Comparison of ENCODE assay signal across 30 cellular contexts in genomic region chr10:118407026-118407425, GRCh38.
"Had no signal": no experiment of that assay in that cellular context is flagged by ENCODE, and none has a peak within 500 bp of the region (broad histone marks: within the 10 kb centered on the region; RNA-seq: fewer than 3 reads in every experiment).

No MANE protein-coding gene starts in this region.

- H2AFZ ChIP-seq: PC-9 had no signal

- H3K27ac ChIP-seq: ascending aorta, PC-9, RWPE1 had no signal

- H3K9me3 ChIP-seq: ascending aorta, MG63 had no signal

- DNase-seq: activated CD4-positive, alpha-beta T cell treated with anti-CD3 and anti-CD28 coated beads, Interleukin-2, amount 10 ng/mL, durations not matched to agents 7 days and 5 days; activated CD4-positive, alpha-beta T cell treated with anti-CD3 and anti-CD28 coated beads, Interleukin-2, amount 50 U/mL, for 48 hours; activated CD8-positive, alpha-beta T cell treated with anti-CD3 and anti-CD28 coated beads, Interleukin-2, amount 10 ng/mL, durations not matched to agents 7 days and 5 days; activated gamma-delta T cell; activated naive CD4-positive, alpha-beta T cell treated with Interleukin-2 at 50 U/mL for 16 hours; activated naive CD8-positive, alpha-beta T cell treated with anti-CD3 and anti-CD28 coated beads, Interleukin-2, amount 10 ng/mL, durations not matched to agents 7 days and 5 days; activated T-cell treated with anti-CD3 and anti-CD28 coated beads, Interleukin-2, amount 50 U/mL, for 24 hours; amygdala; central memory CD4-positive, alpha-beta T cell; Karpas-422; KBM-7; MG63; NCI-H1048; NCI-H1105 treated with DMSO at 0.1 percent for 48 hours; NCI-H1436; NCI-H1694; NCI-H1930; NCI-H2081 treated with DMSO at 0.1 percent for 48 hours; NCI-H226; NCI-H446 treated with DMSO at 0.1 percent for 48 hours; NCI-H69; NCI-H82; PC-9; SIG-M5 had no signal

- H3K27me3 ChIP-seq: ascending aorta had no signal

- H3K36me3 Mint-ChIP-seq: activated naive CD4-positive, alpha-beta T cell treated with anti-CD3 and anti-CD28 coated beads, Interleukin-2, amount 50 U/mL, for 24 hours; activated naive CD8-positive, alpha-beta T cell treated with anti-CD3 and anti-CD28 coated beads, Interleukin-2, amount 10 ng/mL, durations not matched to agents 7 days and 5 days; brain had no signal

- H3K4me3 ChIP-seq: ascending aorta, MG63, PC-9 had no signal

- H3K4me2 ChIP-seq: PC-9 had no signal

- H3K4me1 ChIP-seq: ascending aorta had no signal

- H3K36me3 ChIP-seq: ascending aorta, MG63 had no signal

- H3K4me1 Mint-ChIP-seq: activated CD4-positive, alpha-beta T cell treated with anti-CD3 and anti-CD28 coated beads, Interleukin-2, amount 10 ng/mL, durations not matched to agents 7 days and 5 days; activated naive CD4-positive, alpha-beta T cell treated with anti-CD3 and anti-CD28 coated beads, Interleukin-2, amount 50 U/mL, for 24 hours; activated naive CD8-positive, alpha-beta T cell treated with anti-CD3 and anti-CD28 coated beads, Interleukin-2, amount 10 ng/mL, durations not matched to agents 7 days and 5 days had no signal

- H3K27ac Mint-ChIP-seq: activated CD4-positive, alpha-beta T cell treated with anti-CD3 and anti-CD28 coated beads, Interleukin-2, amount 10 ng/mL, durations not matched to agents 7 days and 5 days; activated CD8-positive, alpha-beta T cell treated with anti-CD3 and anti-CD28 coated beads, Interleukin-2, amount 10 ng/mL, durations not matched to agents 7 days and 5 days; activated naive CD4-positive, alpha-beta T cell treated with anti-CD3 and anti-CD28 coated beads, Interleukin-2, amount 50 U/mL, for 24 hours; activated naive CD8-positive, alpha-beta T cell treated with anti-CD3 and anti-CD28 coated beads, Interleukin-2, amount 10 ng/mL, durations not matched to agents 7 days and 5 days; activated T-cell treated with anti-CD3 and anti-CD28 coated beads, Interleukin-2, amount 50 U/mL, for 24 hours; activated T-helper 2 cell treated with anti-CD3 and anti-CD28 coated beads, Interferon-gamma antibody, Interleukin-2, Interleukin-4, amounts not matched to agents 10 μg/mL and 5 μg/mL and 100 μg/mL, durations not matched to agents 14 hours and 24 hours and 36 hours; T-helper 2 cell treated with Interferon-gamma antibody and Interleukin-4, amounts not matched to agents 5 μg/mL and 100 μg/mL, for 36 hours had no signal

- H3K9me3 Mint-ChIP-seq: activated CD4-positive, alpha-beta T cell treated with anti-CD3 and anti-CD28 coated beads, Interleukin-2, amount 10 ng/mL, durations not matched to agents 7 days and 5 days; activated naive CD4-positive, alpha-beta T cell treated with anti-CD3 and anti-CD28 coated beads, Interleukin-2, amount 50 U/mL, for 24 hours; activated naive CD8-positive, alpha-beta T cell treated with anti-CD3 and anti-CD28 coated beads, Interleukin-2, amount 10 ng/mL, durations not matched to agents 7 days and 5 days; activated T-cell treated with anti-CD3 and anti-CD28 coated beads, Interleukin-2, amount 50 U/mL, for 24 hours; activated T-helper 2 cell treated with anti-CD3 and anti-CD28 coated beads, Interferon-gamma antibody, Interleukin-2, Interleukin-4, amounts not matched to agents 10 μg/mL and 5 μg/mL and 100 μg/mL, durations not matched to agents 14 hours and 24 hours and 36 hours; T-helper 2 cell treated with Interferon-gamma antibody and Interleukin-4, amounts not matched to agents 5 μg/mL and 100 μg/mL, for 36 hours had no signal

- H3K4me3 Mint-ChIP-seq: activated CD4-positive, alpha-beta T cell treated with anti-CD3 and anti-CD28 coated beads, Interleukin-2, amount 10 ng/mL, durations not matched to agents 7 days and 5 days; activated CD8-positive, alpha-beta T cell treated with anti-CD3 and anti-CD28 coated beads, Interleukin-2, amount 10 ng/mL, durations not matched to agents 7 days and 5 days; activated naive CD4-positive, alpha-beta T cell treated with anti-CD3 and anti-CD28 coated beads, Interleukin-2, amount 50 U/mL, for 24 hours; activated naive CD8-positive, alpha-beta T cell treated with anti-CD3 and anti-CD28 coated beads, Interleukin-2, amount 10 ng/mL, durations not matched to agents 7 days and 5 days; activated T-cell treated with anti-CD3 and anti-CD28 coated beads, Interleukin-2, amount 50 U/mL, for 24 hours; brain; T-helper 2 cell treated with Interferon-gamma antibody and Interleukin-4, amounts not matched to agents 5 μg/mL and 100 μg/mL, for 36 hours had no signal
